ENCODE assay signal across 8 cellular contexts in the genomic region with DNA sequence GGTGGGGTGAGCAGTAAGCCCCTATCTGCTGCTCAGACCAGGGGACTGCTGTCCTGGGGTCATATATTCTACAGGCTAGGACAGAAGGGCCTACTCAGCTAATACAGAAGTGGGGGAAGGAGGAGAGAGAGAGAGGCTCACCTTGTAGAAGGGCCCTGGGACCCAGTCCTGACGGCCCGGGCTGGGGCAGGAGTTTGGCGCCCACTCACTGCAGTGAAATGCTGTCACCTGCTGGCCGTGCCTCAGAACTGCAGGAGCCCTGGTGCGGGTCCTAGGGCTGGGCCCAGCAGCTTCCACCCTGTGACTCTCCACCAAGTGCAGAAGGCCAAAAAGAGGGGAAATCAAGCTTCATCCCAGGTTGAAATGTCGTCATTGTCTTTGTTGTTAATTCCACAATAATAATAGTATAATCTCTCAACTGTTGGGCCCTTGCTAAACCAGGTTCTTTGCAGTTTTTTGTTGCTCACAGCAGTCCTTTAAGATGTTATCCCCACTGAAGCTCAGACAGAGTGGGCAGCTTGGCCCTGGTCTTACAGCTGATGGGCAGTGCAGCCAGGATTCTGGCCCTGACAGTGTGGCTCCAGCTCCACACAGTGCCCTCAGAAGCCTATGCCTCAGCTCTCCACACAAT. TPM values are rescaled to one million over a fixed set of nuclear protein-coding genes. Genes with fewer than 3 reads are reported as not detected.
DNase-seq lines count a peak whose midpoint lies in the region; ATAC-seq lines count a peak whose summit lies in the region.

No MANE protein-coding gene starts in this region.

- no peak overlapping the region for H3K4me3 ChIP-seq in CD4-positive, CD25-positive, alpha-beta regulatory T cell (ENCODE audit: low read depth, low read length)

- H3K27me3 ChIP-seq in CD4-positive, CD25-positive, alpha-beta regulatory T cell (ENCODE audit: control insufficient read depth, insufficient read depth, low read length): no peaks in the 10 kb centered on the region
- no peaks in the 10 kb centered on the region for H3K27me3 ChIP-seq in layer of hippocampus (ENCODE audit: control insufficient read depth, insufficient read depth, low read length)

- no peaks in the 10 kb centered on the region for H3K36me3 ChIP-seq in CD4-positive, CD25-positive, alpha-beta regulatory T cell (ENCODE audit: control insufficient read depth, insufficient read depth, low read length)

- H3K27ac ChIP-seq in CD4-positive, CD25-positive, alpha-beta regulatory T cell (ENCODE audit: insufficient read depth, low read length, poor library complexity, severe bottlenecking): no peak overlapping the region
- H3K27ac ChIP-seq in layer of hippocampus (ENCODE audit: low read depth, low read length): peak overlapping the region; percentile 72

- H3K9me3 Mint-ChIP-seq in CD4-positive, CD25-positive, alpha-beta regulatory T cell: no peaks in the 10 kb centered on the region

- no peak overlapping the region for H3K4me3 Mint-ChIP-seq in CD4-positive, CD25-positive, alpha-beta regulatory T cell

- peak overlapping the region in 1 of 3 donors; percentile 73 for H3K27ac Mint-ChIP-seq in CD4-positive, CD25-positive, alpha-beta regulatory T cell

- peaks cover 11% of the 10 kb centered on the region for H3K27me3 Mint-ChIP-seq in CD4-positive, CD25-positive, alpha-beta regulatory T cell

- no peaks in the 10 kb centered on the region for H3K9me3 ChIP-seq in CD4-positive, CD25-positive, alpha-beta regulatory T cell (ENCODE audit: control insufficient read depth in 2 of 2, low read length in 2 of 2)

- DNase-seq in CD4-positive, CD25-positive, alpha-beta regulatory T cell: peak; percentile 12 to 43 (median 26)
- DNase-seq in NCI-H2107 treated with DMSO at 0.1 percent for 48 hours (lab: John Stamatoyannopoulos, UW; ENCODE audit: unreplicated experiment): peak; percentile 27
- DNase-seq in activated CD4-positive, alpha-beta T cell treated with anti-CD3 and anti-CD28 coated beads for 1 hour: peak; percentile 35
- DNase-seq in central memory CD4-positive, alpha-beta T cell: peak; percentile 16
- DNase-seq in stimulated activated CD4-positive, alpha-beta T cell treated with anti-CD3 and anti-CD28 coated beads, Interleukin-2, amount 100 ng/mL, for 48 hours: peak; percentile 62 to 71

- H3K4me1 ChIP-seq in CD4-positive, CD25-positive, alpha-beta regulatory T cell (ENCODE audit: control insufficient read depth, insufficient read depth, low read length, poor library complexity, severe bottlenecking): no peaks in the 10 kb centered on the region

- no peaks in the 10 kb centered on the region for H3K36me3 Mint-ChIP-seq in CD4-positive, CD25-positive, alpha-beta regulatory T cell

- no peaks in the 10 kb centered on the region for H3K4me1 Mint-ChIP-seq in CD4-positive, CD25-positive, alpha-beta regulatory T cell

- ATAC-seq in CD4-positive, CD25-positive, alpha-beta regulatory T cell (ENCODE audit: low read depth in 2 of 2): peak in 1 of 2 donors; percentile 42
- ATAC-seq in GM21786 (IDR thresholded peaks at IDR 0.05; ENCODE audit: unreplicated experiment) (peak; percentile 62), GM21423 (IDR thresholded peaks at IDR 0.05; ENCODE audit: unreplicated experiment) (no peak)

RNA-seq across cellular contexts. Expression of a gene that starts 29.6 kb away (rescaled TPM):
- total RNA-seq in CD4-positive, CD25-positive, alpha-beta regulatory T cell: not detected
- not detected for polyA plus RNA-seq in CD4-positive, CD25-positive, alpha-beta regulatory T cell

Comparison
In these comparisons a context has a peak if more than half of its experiments do, and no peak if none do; other contexts are left out.
1. DNase-seq: peak in every context shown above with its lines; median percentile 66 in stimulated activated CD4-positive, alpha-beta T cell treated with anti-CD3 and anti-CD28 coated beads, Interleukin-2, amount 100 ng/mL, for 48 hours; 35 in activated CD4-positive, alpha-beta T cell treated with anti-CD3 and anti-CD28 coated beads for 1 hour; 27 in NCI-H2107 treated with DMSO at 0.1 percent for 48 hours; 26 in CD4-positive, CD25-positive, alpha-beta regulatory T cell; 16 in central memory CD4-positive, alpha-beta T cell.